In the genomic region with DNA sequence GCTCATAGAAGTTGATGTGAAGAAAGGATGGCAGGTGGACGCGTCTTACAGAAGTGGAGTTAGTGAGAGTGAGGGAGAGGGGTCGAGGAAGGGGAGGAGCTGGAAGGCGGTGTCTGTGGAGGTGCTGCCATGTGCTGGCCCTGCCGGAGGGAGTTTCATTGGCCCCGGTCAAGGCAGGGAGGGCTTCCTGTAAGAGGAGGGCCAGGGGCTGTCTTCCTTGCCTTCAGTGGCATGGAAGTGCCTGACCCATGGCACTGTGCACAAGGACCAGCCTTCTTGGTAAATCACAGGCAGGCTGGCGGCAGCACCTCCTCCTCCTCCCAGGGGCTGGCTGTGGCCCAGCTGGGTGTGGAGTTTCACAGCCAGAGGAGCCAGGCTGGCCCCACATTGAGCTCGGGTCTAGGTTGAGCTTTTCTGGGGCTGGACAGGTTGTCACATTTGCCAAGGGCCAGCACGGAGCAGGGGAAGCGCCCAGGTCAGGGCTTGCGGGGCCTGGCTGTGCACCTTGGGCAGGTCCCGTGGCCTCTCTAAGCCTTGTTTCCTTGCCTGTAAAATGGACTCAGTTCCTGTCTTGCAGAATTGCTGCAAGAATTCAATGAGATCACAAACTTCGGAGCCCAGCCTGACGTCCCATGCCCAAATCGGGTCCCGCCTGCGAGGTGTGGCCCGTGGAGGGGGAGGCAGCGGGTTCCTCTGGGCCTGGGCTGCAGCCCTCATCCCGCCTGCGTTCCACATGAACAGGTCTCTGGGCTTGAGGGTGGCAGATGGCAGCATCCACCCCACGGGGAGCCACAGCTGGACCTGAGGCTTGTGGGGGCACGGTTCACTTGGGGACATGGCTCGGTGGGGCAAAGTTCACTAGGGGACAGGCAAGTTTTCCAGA, we compare ENCODE assay signal across 14 cellular contexts. TPM values are rescaled to one million over a fixed set of nuclear protein-coding genes. Genes with fewer than 3 reads are reported as not detected.
DNase-seq lines count a peak whose midpoint lies in the region; ATAC-seq, FAIRE-seq and TF ChIP-seq lines count a peak whose summit lies in the region.
"Had no signal": no experiment of that assay in that cellular context is flagged by ENCODE, and none has a peak within 500 bp of the region (broad histone marks: within the 10 kb centered on the region; RNA-seq: fewer than 3 reads in every experiment).

No MANE protein-coding gene starts in this region.

- 0 out of 3 replicates have a peak overlapping the region, but pooled peaks have one; percentile 12 for H3K4me2 ChIP-seq in A549

- 66% methylated on average over 20 of the region's 24 CpGs for WGBS in A549 (ENCODE audit: missing lambda C conversion rate)

- H3K27ac ChIP-seq in A549: peak overlapping the region; percentile 75 to 88; a peak in 5 of 6 replicates

- H3K4me1 ChIP-seq in A549: peaks cover 33% of the 10 kb centered on the region

- H3K4me3 ChIP-seq in A549: no peak overlapping the region

- POLR2A ChIA-PET in A549 (lab: Yijun Ruan, JAX): no interaction called here

- FAIRE-seq in A549 (lab: Jason Lieb, UNC): no peak
- FAIRE-seq: GM18507 had no signal

- H3K36me3 Mint-ChIP-seq in nephron (ENCODE audit: low read depth): no peaks in the 10 kb centered on the region

- no peak for TF ChIP-seq POLR2A in A549 (IDR thresholded peaks at IDR 0.05; ENCODE audit: low read length)

- no peak for TF ChIP-seq EP300 in A549 (IDR thresholded peaks at IDR 0.05)

- peaks cover 16% of the 10 kb centered on the region for H3K27me3 Mint-ChIP-seq in nephron (ENCODE audit: low read depth)
- H3K27me3 Mint-ChIP-seq: activated CD4-positive, alpha-beta memory T cell treated with anti-CD3 and anti-CD28 coated beads, Interleukin-2, amount 10 ng/mL, durations not matched to agents 7 days and 5 days had no signal

- TF ChIP-seq CTCF in A549 (IDR thresholded peaks at IDR 0.05) (no peak), nephron (IDR thresholded peaks at IDR 0.05; ENCODE audit: unreplicated experiment in 3 of 3) (no peak)

- DNase-seq in A549 (ENCODE audit: low read depth in 1 of 2, low spot score in 1 of 2) (no peak), NCI-H2171 (lab: John Stamatoyannopoulos, UW) (peak; percentile 41), fibroblast of peridontal ligament (ENCODE audit: extremely low read depth) (peak; percentile 46), HCEC 1CT (no peak)
- no peak for DNase-seq in stimulated activated naive CD8-positive, alpha-beta T cell treated with anti-CD3 and anti-CD28 coated beads, Interleukin-15, Interleukin-2, amounts not matched to agents 100 U/mL and 50 U/mL, for 24 hours
- DNase-seq: activated CD4-positive, alpha-beta memory T cell treated with anti-CD3 and anti-CD28 coated beads, Interleukin-2, amount 10 ng/mL, durations not matched to agents 7 days and 5 days; activated gamma-delta T cell treated with Interleukin-2 at 50 U/mL for 16 hours; NCI-H1436; retina; trophoblast cell had no signal

- peak overlapping the region; percentile 93 to 98 (median 97) for H3K27ac Mint-ChIP-seq in nephron
- H3K27ac Mint-ChIP-seq: activated CD4-positive, alpha-beta memory T cell treated with anti-CD3 and anti-CD28 coated beads, Interleukin-2, amount 10 ng/mL, durations not matched to agents 7 days and 5 days had no signal

- CTCF ChIA-PET in A549 (lab: Yijun Ruan, JAX): interaction anchor here (0.7 to 3.6 kb wide), 7 partner anchors 10 to 134 kb away, joined by 3 to 22 read pairs (median 4); no protein-coding TSS in a partner anchor

- H3K4me1 Mint-ChIP-seq in nephron: peaks cover 56% of the 10 kb centered on the region
- H3K4me1 Mint-ChIP-seq: activated CD4-positive, alpha-beta memory T cell treated with anti-CD3 and anti-CD28 coated beads, Interleukin-2, amount 10 ng/mL, durations not matched to agents 7 days and 5 days had no signal

- ATAC-seq in A549 (peak in 1 of 2 experiments; percentile 7; a peak in 1 of 6 replicates), GM18873 (IDR thresholded peaks at IDR 0.05; ENCODE audit: low FRiP score, unreplicated experiment) (no peak), HG03520 (IDR thresholded peaks at IDR 0.05; ENCODE audit: unreplicated experiment) (no peak)
- no peak for ATAC-seq in stimulated activated naive CD8-positive, alpha-beta T cell treated with anti-CD3 and anti-CD28 coated beads, Interleukin-15, Interleukin-2, amounts not matched to agents 100 U/mL and 50 U/mL, for 24 hours

- no peaks in the 10 kb centered on the region for H3K9me3 Mint-ChIP-seq in nephron
- H3K9me3 Mint-ChIP-seq: activated CD4-positive, alpha-beta memory T cell treated with anti-CD3 and anti-CD28 coated beads, Interleukin-2, amount 10 ng/mL, durations not matched to agents 7 days and 5 days had no signal

- TF ChIP-seq RAD21 in A549 (conservative IDR thresholded peaks at IDR 0.05 in 1 of 2, IDR thresholded peaks at IDR 0.05 in 1 of 2): no peak

- H3K4me3 Mint-ChIP-seq in nephron: no peak overlapping the region
- H3K4me3 Mint-ChIP-seq: activated CD4-positive, alpha-beta memory T cell treated with anti-CD3 and anti-CD28 coated beads, Interleukin-2, amount 10 ng/mL, durations not matched to agents 7 days and 5 days had no signal

- H3K9me3 ChIP-seq in A549: no peaks in the 10 kb centered on the region

TF ChIP-seq in A549, 52 proteins besides CTCF, POLR2A, EP300 and RAD21:
- TF ChIP-seq SMC3 (IDR thresholded peaks at IDR 0.05) (no peak), EHMT2 (IDR thresholded peaks at IDR 0.05; ENCODE audit: low read depth) (no peak), KDM5A (IDR thresholded peaks at IDR 0.05) (no peak), RFX5 (IDR thresholded peaks at IDR 0.05) (no peak), JUNB (IDR thresholded peaks at IDR 0.05) (no peak), BHLHE40 (IDR thresholded peaks at IDR 0.05; ENCODE audit: low read depth, low read length) (no peak), ZC3H11A (IDR thresholded peaks at IDR 0.05) (no peak), NPAS2 (CRISPR knock-in tag; IDR thresholded peaks at IDR 0.05; ENCODE audit: borderline replicate concordance) (no peak), KDM1A (IDR thresholded peaks at IDR 0.05; ENCODE audit: low read depth) (no peak), HOXB13 (CRISPR knock-in tag; IDR thresholded peaks at IDR 0.05; ENCODE audit: low read depth) (no peak), GATA3 (IDR thresholded peaks at IDR 0.05; ENCODE audit: borderline replicate concordance) (no peak), FOSB (CRISPR knock-in tag; IDR thresholded peaks at IDR 0.05) (no peak)
- TF ChIP-seq, protein P1, sequence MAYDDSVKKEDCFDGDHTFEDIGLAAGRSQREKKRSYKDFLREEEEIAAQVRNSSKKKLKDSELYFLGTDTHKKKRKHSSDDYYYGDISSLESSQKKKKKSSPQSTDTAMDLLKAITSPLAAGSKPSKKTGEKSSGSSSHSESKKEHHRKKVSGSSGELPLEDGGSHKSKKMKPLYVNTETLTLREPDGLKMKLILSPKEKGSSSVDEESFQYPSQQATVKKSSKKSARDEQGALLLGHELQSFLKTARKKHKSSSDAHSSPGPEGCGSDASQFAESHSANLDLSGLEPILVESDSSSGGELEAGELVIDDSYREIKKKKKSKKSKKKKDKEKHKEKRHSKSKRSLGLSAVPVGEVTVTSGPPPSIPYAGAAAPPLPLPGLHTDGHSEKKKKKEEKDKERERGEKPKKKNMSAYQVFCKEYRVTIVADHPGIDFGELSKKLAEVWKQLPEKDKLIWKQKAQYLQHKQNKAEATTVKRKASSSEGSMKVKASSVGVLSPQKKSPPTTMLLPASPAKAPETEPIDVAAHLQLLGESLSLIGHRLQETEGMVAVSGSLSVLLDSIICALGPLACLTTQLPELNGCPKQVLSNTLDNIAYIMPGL (CRISPR knock-in tag; IDR thresholded peaks at IDR 0.05; ENCODE audit: borderline replicate concordance): no peak
- TF ChIP-seq, protein P2, sequence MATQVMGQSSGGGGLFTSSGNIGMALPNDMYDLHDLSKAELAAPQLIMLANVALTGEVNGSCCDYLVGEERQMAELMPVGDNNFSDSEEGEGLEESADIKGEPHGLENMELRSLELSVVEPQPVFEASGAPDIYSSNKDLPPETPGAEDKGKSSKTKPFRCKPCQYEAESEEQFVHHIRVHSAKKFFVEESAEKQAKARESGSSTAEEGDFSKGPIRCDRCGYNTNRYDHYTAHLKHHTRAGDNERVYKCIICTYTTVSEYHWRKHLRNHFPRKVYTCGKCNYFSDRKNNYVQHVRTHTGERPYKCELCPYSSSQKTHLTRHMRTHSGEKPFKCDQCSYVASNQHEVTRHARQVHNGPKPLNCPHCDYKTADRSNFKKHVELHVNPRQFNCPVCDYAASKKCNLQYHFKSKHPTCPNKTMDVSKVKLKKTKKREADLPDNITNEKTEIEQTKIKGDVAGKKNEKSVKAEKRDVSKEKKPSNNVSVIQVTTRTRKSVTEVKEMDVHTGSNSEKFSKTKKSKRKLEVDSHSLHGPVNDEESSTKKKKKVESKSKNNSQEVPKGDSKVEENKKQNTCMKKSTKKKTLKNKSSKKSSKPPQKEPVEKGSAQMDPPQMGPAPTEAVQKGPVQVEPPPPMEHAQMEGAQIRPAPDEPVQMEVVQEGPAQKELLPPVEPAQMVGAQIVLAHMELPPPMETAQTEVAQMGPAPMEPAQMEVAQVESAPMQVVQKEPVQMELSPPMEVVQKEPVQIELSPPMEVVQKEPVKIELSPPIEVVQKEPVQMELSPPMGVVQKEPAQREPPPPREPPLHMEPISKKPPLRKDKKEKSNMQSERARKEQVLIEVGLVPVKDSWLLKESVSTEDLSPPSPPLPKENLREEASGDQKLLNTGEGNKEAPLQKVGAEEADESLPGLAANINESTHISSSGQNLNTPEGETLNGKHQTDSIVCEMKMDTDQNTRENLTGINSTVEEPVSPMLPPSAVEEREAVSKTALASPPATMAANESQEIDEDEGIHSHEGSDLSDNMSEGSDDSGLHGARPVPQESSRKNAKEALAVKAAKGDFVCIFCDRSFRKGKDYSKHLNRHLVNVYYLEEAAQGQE (IDR thresholded peaks at IDR 0.05): no peak

RNA-seq across cellular contexts. Expression of a gene that starts 7.0 kb away (rescaled TPM):
- polyA plus RNA-seq in A549 (2011; rRNA removed) (7.4 and 9.2 TPM in 2 replicates), A549 (2017; fragmentation: RNase III; extraction: RNeasy Plus Mini Kit Qiagen cat#74134 plus additional on column Dnase treatment) (4.6 to 8.0 TPM (median 4.9 TPM) in 3 replicates)
- polyA plus RNA-seq in A549 (2012; cell fraction: cytosol; rRNA removed): 11.8 and 19.5 TPM in 2 replicates
- polyA plus RNA-seq in A549 (2012; cell fraction: nucleus; rRNA removed): 18.5 and 23.8 TPM in 2 replicates
- polyA minus RNA-seq in A549 (2011; rRNA and poly(A)+ RNA removed): 5.4 and 5.6 TPM in 2 replicates

Comparison
In these comparisons a context has a peak if more than half of its experiments do, and no peak if none do; other contexts are left out.
1. DNase-seq: peak in NCI-H2171 (single experiment) and fibroblast of peridontal ligament (single experiment); none in A549 (0 of 2), HCEC 1CT (single experiment) and stimulated activated naive CD8-positive, alpha-beta T cell treated with anti-CD3 and anti-CD28 coated beads, Interleukin-15, Interleukin-2, amounts not matched to agents 100 U/mL and 50 U/mL, for 24 hours (single experiment).